Comparison of ENCODE assay signal across 25 cellular contexts in the genomic region with DNA sequence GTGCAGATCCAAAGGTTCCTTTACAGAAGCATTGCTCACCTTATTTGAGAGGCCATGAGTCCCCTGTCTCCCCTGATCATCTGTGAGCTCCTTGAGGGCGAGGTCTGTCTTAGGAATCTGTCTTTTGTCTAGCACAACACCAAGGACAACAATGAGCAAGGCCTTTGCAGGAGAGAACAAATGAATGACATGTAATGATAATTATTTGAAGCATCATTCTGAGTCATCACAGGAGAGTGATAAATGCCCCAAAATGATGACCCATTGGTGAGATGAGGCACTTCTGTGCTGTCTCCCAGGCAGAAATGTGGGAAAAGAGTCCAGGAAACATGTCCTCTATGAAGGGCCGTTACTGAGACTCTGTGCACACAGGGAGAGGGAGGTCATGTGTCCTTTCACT.
"Had no signal": no experiment of that assay in that cellular context is flagged by ENCODE, and none has a peak within 500 bp of the region (broad histone marks: within the 10 kb centered on the region; RNA-seq: fewer than 3 reads in every experiment).

No MANE protein-coding gene starts in this region.

- H3K36me3 ChIP-seq: esophagus muscularis mucosa, gastrocnemius medialis, neutrophil, right lobe of liver, thoracic aorta had no signal

- H3K27me3 ChIP-seq: esophagus muscularis mucosa, gastrocnemius medialis, right lobe of liver had no signal

- ATAC-seq: activated naive CD8-positive, alpha-beta T cell treated with anti-CD3 and anti-CD28 coated beads, Interleukin-2, amount 50 U/mL, for 24 hours; gastrocnemius medialis; left colon; right lobe of liver; stimulated activated effector memory CD8-positive, alpha-beta T cell treated with anti-CD3 and anti-CD28 coated beads, Interleukin-12 subunit alpha, Interleukin-12 subunit beta, amount 100 ng/mL, for 72 hours; T-helper 17 cell had no signal

- FAIRE-seq: islet of Langerhans, urothelium cell line had no signal

- H3K4me1 ChIP-seq: esophagus muscularis mucosa, gastrocnemius medialis, right lobe of liver had no signal

- DNase-seq: activated CD4-positive, alpha-beta memory T cell treated with anti-CD3 and anti-CD28 coated beads, Interleukin-2, amount 10 ng/mL, durations not matched to agents 7 days and 5 days; activated CD4-positive, alpha-beta T cell treated with anti-CD3 and anti-CD28 coated beads for 1 hour; activated CD4-positive, alpha-beta T cell treated with anti-CD3 and anti-CD28 coated beads, Interleukin-2, amount 10 ng/mL, durations not matched to agents 7 days and 5 days; activated naive CD8-positive, alpha-beta T cell treated with anti-CD3 and anti-CD28 coated beads, Interleukin-2, amount 50 U/mL, for 24 hours; activated T-cell treated with anti-CD3 and anti-CD28 coated beads, Interleukin-2, amount 50 U/mL, for 48 hours; amygdala; endodermal cell; gastrocnemius medialis; glutamatergic neuron; left colon; mammary epithelial cell; naive B cell; nephron progenitor cell; right lobe of liver; stimulated activated CD4-positive, alpha-beta T cell treated with anti-CD3 and anti-CD28 coated beads, Interleukin-12 subunit alpha, Interleukin-12 subunit beta, amount 100 ng/mL, for 4 hours; stimulated activated CD4-positive, alpha-beta T cell treated with anti-CD3 and anti-CD28 coated beads, Interleukin-4, amount 100 ng/mL, for 24 hours; T-helper 17 cell; T1000; trophoblast cell had no signal

- H3K9me3 ChIP-seq: esophagus muscularis mucosa, gastrocnemius medialis, neutrophil, right lobe of liver, thoracic aorta had no signal

- H3K4me3 ChIP-seq: esophagus muscularis mucosa, gastrocnemius medialis, right lobe of liver, thoracic aorta had no signal

- H3K27ac ChIP-seq: esophagus muscularis mucosa, gastrocnemius medialis, neutrophil, right lobe of liver, thoracic aorta had no signal
